Comparison of ENCODE assay signal across 18 cellular contexts in genomic region chr20:61907081-61907891, GRCh38.
DNase-seq lines count a peak whose midpoint lies in the region; ATAC-seq, FAIRE-seq and TF ChIP-seq lines count a peak whose summit lies in the region.
"Had no signal": no experiment of that assay in that cellular context is flagged by ENCODE, and none has a peak within 500 bp of the region (broad histone marks: within the 10 kb centered on the region; RNA-seq: fewer than 3 reads in every experiment).

No MANE protein-coding gene starts in this region.

- H3K36me3 ChIP-seq in right atrium auricular region (no peaks in the 10 kb centered on the region), mesenchymal stem cell (ENCODE audit: control insufficient read depth in 1 of 2, insufficient read depth in 2 of 2, low read depth in 1 of 2, low read length in 2 of 2) (no peaks in the 10 kb centered on the region)

- TF ChIP-seq CTCF in right atrium auricular region (IDR thresholded peaks at IDR 0.05): no peak

- no peaks in the 10 kb centered on the region for H3K79me1 ChIP-seq in mesenchymal stem cell (replicated peaks; ENCODE audit: low read length, poor library complexity, severe bottlenecking)

- H3K4ac ChIP-seq in mesenchymal stem cell (ENCODE audit: low read depth in 1 of 2, low read length in 2 of 2): no peak overlapping the region

- peak overlapping the region; percentile 79 for H4K91ac ChIP-seq in mesenchymal stem cell (ENCODE audit: low read length)

- no peak overlapping the region for H2BK12ac ChIP-seq in mesenchymal stem cell (ENCODE audit: low read length in 2 of 2)

- no peaks in the 10 kb centered on the region for H3K9me3 Mint-ChIP-seq in stimulated activated naive CD8-positive, alpha-beta T cell treated with anti-CD3 and anti-CD28 coated beads, Interleukin-15, amount 100 ng/mL, for 72 hours
- H3K9me3 Mint-ChIP-seq: CD4-positive, alpha-beta T cell had no signal

- H2BK15ac ChIP-seq in mesenchymal stem cell (ENCODE audit: low read depth, poor library complexity, severe bottlenecking): no peak overlapping the region

- H3K23ac ChIP-seq in mesenchymal stem cell (ENCODE audit: low read length in 2 of 2): no peak overlapping the region

- intact Hi-C loops in left ventricle myocardium superior (cut with micrococcal nuclease): no loop called here

- peaks cover under 1% of the 10 kb centered on the region for H3K4me1 Mint-ChIP-seq in stimulated activated naive CD8-positive, alpha-beta T cell treated with anti-CD3 and anti-CD28 coated beads, Interleukin-15, amount 100 ng/mL, for 72 hours

- H2BK120ac ChIP-seq in mesenchymal stem cell (ENCODE audit: low read depth, low read length): no peak overlapping the region

- no peak overlapping the region for H3K14ac ChIP-seq in mesenchymal stem cell (ENCODE audit: low read length in 2 of 2)

- no peaks in the 10 kb centered on the region for H3K27me3 Mint-ChIP-seq in stimulated activated naive CD8-positive, alpha-beta T cell treated with anti-CD3 and anti-CD28 coated beads, Interleukin-15, amount 100 ng/mL, for 72 hours
- H3K27me3 Mint-ChIP-seq: B cell; CD4-positive, alpha-beta T cell had no signal

- peak overlapping the region in 1 of 2 donors; percentile 86 for H3K27ac Mint-ChIP-seq in stimulated activated naive CD8-positive, alpha-beta T cell treated with anti-CD3 and anti-CD28 coated beads, Interleukin-15, amount 100 ng/mL, for 72 hours
- H3K27ac Mint-ChIP-seq: B cell; CD4-positive, alpha-beta T cell; IgD-negative memory B cell had no signal

- H2AK5ac ChIP-seq in mesenchymal stem cell (ENCODE audit: low read length, severe bottlenecking): no peak overlapping the region

- no peak overlapping the region for H4K8ac ChIP-seq in mesenchymal stem cell (ENCODE audit: low read length)

- FAIRE-seq in HTR-8/SVneo (lab: Jason Lieb, UNC): peak; percentile 51
- FAIRE-seq: A204.1, GM12878 had no signal

- H3K9ac ChIP-seq in mesenchymal stem cell (ENCODE audit: low read length): no peak overlapping the region

- ATAC-seq in left ventricle myocardium superior (no peak), GM19455 (IDR thresholded peaks at IDR 0.05; ENCODE audit: unreplicated experiment) (no peak), GM19395 (IDR thresholded peaks at IDR 0.05; ENCODE audit: unreplicated experiment) (no peak)
- peak; percentile 46 for ATAC-seq in stimulated activated naive CD8-positive, alpha-beta T cell treated with anti-CD3 and anti-CD28 coated beads, Interleukin-15, amount 100 ng/mL, for 72 hours
- ATAC-seq: GM12878, HCT116 had no signal

- H3K4me1 ChIP-seq in right atrium auricular region (no peaks in the 10 kb centered on the region), mesenchymal stem cell (ENCODE audit: control insufficient read depth, insufficient read depth, low read depth, low read length) (no peaks in the 10 kb centered on the region)

- DNase-seq in left ventricle myocardium superior (peak; percentile 13), right atrium auricular region (ENCODE audit: low spot score) (no peak), HTR-8/SVneo (ENCODE audit: insufficient read length, low spot score) (no peak), mesenchymal stem cell (no peak), hypothalamus (lab: John Stamatoyannopoulos, UW) (no peak)
- DNase-seq in stimulated activated naive CD8-positive, alpha-beta T cell treated with anti-CD3 and anti-CD28 coated beads, Interleukin-15, amount 100 ng/mL, for 72 hours: no peak
- DNase-seq: C1 segment of cervical spinal cord; Calu3; CD4-positive, alpha-beta T cell; DMS 273 treated with DMSO at 0.1 percent for 48 hours; DMS79 had no signal

- H3K27ac ChIP-seq in right atrium auricular region: no peak overlapping the region
- no peak overlapping the region for H3K27ac ChIP-seq in mesenchymal stem cell (ENCODE audit: low read length, poor library complexity, severe bottlenecking)

- H3K27me3 ChIP-seq in right atrium auricular region (no peaks in the 10 kb centered on the region), mesenchymal stem cell (ENCODE audit: control insufficient read depth in 1 of 2, insufficient read depth in 1 of 2, low read length in 2 of 2) (peaks cover 24 to 37% of the 10 kb centered on the region in 2 experiments)

- H3K4me3 Mint-ChIP-seq in stimulated activated naive CD8-positive, alpha-beta T cell treated with anti-CD3 and anti-CD28 coated beads, Interleukin-15, amount 100 ng/mL, for 72 hours: no peak overlapping the region
- H3K4me3 Mint-ChIP-seq: B cell; CD4-positive, alpha-beta T cell had no signal

- H3K9me3 ChIP-seq in right atrium auricular region (no peaks in the 10 kb centered on the region), mesenchymal stem cell (ENCODE audit: control insufficient read depth, low read length) (peaks cover 16% of the 10 kb centered on the region)

- WGBS in mesenchymal stem cell: 90% methylated on average over 24 of the region's 24 CpGs

- no peak overlapping the region for H3K18ac ChIP-seq in mesenchymal stem cell (ENCODE audit: low read depth in 1 of 2, low read length in 2 of 2)

- no peak overlapping the region for H2BK5ac ChIP-seq in mesenchymal stem cell (ENCODE audit: low read depth, low read length, poor library complexity, severe bottlenecking)

- H3K4me3 ChIP-seq in right atrium auricular region (no peak overlapping the region), mesenchymal stem cell (ENCODE audit: insufficient read depth in 1 of 2, low read depth in 1 of 2, low read length in 2 of 2) (no peak overlapping the region)
- H3K4me3 ChIP-seq: GM12878 had no signal

- no peak overlapping the region for H2AFZ ChIP-seq in mesenchymal stem cell (ENCODE audit: low read depth, low read length)

- no peak overlapping the region for H3K4me2 ChIP-seq in mesenchymal stem cell (ENCODE audit: low read length, poor library complexity, severe bottlenecking)
